In the genomic region with DNA sequence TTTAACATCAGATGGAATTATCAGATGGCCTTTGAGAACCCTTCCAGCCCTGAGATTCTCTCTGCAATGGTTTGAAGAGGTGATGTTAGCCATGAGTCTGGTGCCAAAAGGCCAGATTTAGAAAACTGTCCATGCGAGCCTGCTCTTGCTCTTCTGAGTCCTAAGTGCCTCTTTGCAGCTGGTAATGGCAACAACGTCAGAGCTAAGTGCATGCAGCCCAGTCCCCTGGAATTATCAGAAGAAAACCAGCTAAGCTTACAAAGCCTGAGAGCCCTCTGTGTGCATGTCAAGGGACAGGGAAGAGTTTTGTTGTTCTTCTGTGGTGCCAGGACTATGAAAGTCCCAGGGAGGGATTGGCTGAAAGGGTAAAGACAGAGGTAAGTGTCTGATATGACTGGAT, we compare ENCODE assay signal across 20 cellular contexts.
DNase-seq lines count a peak whose midpoint lies in the region; FAIRE-seq and TF ChIP-seq lines count a peak whose summit lies in the region.
"Had no signal": no experiment of that assay in that cellular context is flagged by ENCODE, and none has a peak within 500 bp of the region (broad histone marks: within the 10 kb centered on the region; RNA-seq: fewer than 3 reads in every experiment).

No MANE protein-coding gene starts in this region.

- H3K36me3 ChIP-seq in esophagus muscularis mucosa (no peaks in the 10 kb centered on the region), parathyroid adenoma (ENCODE audit: control insufficient read depth, insufficient read depth, low read length) (no peaks in the 10 kb centered on the region)
- H3K36me3 ChIP-seq: BLaER1, HAP-1 had no signal

- no peak overlapping the region for H3K9ac ChIP-seq in parathyroid adenoma
- H3K9ac ChIP-seq: BLaER1 had no signal

- H3K9me3 ChIP-seq in esophagus muscularis mucosa (no peaks in the 10 kb centered on the region), parathyroid adenoma (ENCODE audit: control insufficient read depth, low read length) (no peaks in the 10 kb centered on the region)
- H3K9me3 ChIP-seq: BLaER1, Caco-2, HAP-1 had no signal

- no peak for TF ChIP-seq EP300 in esophagus muscularis mucosa (IDR thresholded peaks at IDR 0.05)

- no peak for FAIRE-seq in RCC 7860 (lab: Jason Lieb, UNC)
- FAIRE-seq: GM12891, GM18507, H54 had no signal

- WGBS in esophagus muscularis mucosa: 78% methylated on average over 2 of the region's 2 CpGs

- H3K27ac ChIP-seq in esophagus muscularis mucosa (replicated peaks in 1 of 4) (no peak overlapping the region), parathyroid adenoma (no peak overlapping the region)
- H3K27ac ChIP-seq: BLaER1, C4-2B had no signal

- H3K27me3 ChIP-seq in esophagus muscularis mucosa (peaks cover 0 to 16% (median 0%) of the 10 kb centered on the region in 4 donors), parathyroid adenoma (ENCODE audit: control insufficient read depth, insufficient read depth, low read length) (no peaks in the 10 kb centered on the region)
- H3K27me3 ChIP-seq: BLaER1 had no signal

- DNase-seq in DMS79 (lab: John Stamatoyannopoulos, UW) (peak; percentile 84), DMS79 treated with DMSO at 0.1 percent for 48 hours (lab: John Stamatoyannopoulos, UW) (peak; percentile 74), esophagus muscularis mucosa (ENCODE audit: extremely low spot score) (peak; percentile 53), AG20443 (ENCODE audit: low spot score) (no peak), RCC 7860 (ENCODE audit: low spot score) (no peak)
- no peak for DNase-seq in stimulated activated CD8-positive, alpha-beta memory T cell treated with anti-CD3 and anti-CD28 coated beads, Interleukin-4, amount 100 ng/mL, for 48 hours
- DNase-seq: Caco-2; CD4-positive, CD25-positive, alpha-beta regulatory T cell; CD8-positive, alpha-beta T cell; DMS153; GF-D8; GOT3; HFFc6 had no signal

- H3K79me2 ChIP-seq in parathyroid adenoma: no peaks in the 10 kb centered on the region

- intact Hi-C loops in esophagus muscularis mucosa (cut with DNase I): no loop called here

- TF ChIP-seq POLR2A in esophagus muscularis mucosa (IDR thresholded peaks at IDR 0.05; ENCODE audit: low read depth): no peak

- H3K4me3 ChIP-seq in esophagus muscularis mucosa (no peak overlapping the region), parathyroid adenoma (ENCODE audit: low read depth, low read length) (no peak overlapping the region)
- H3K4me3 ChIP-seq: BLaER1, HAP-1 had no signal

- no peak for TF ChIP-seq CTCF in esophagus muscularis mucosa (IDR thresholded peaks at IDR 0.05)
- no peak for TF ChIP-seq CTCF in parathyroid adenoma (IDR thresholded peaks at IDR 0.05)

- H2AFZ ChIP-seq in parathyroid adenoma: peak overlapping the region; percentile 8

- no peak overlapping the region for H3K4me2 ChIP-seq in parathyroid adenoma (ENCODE audit: low read length)
- H3K4me2 ChIP-seq: BLaER1 had no signal

- H3K4me1 ChIP-seq in esophagus muscularis mucosa (no peaks in the 10 kb centered on the region), parathyroid adenoma (no peaks in the 10 kb centered on the region)
- H3K4me1 ChIP-seq: BLaER1, Caco-2, HAP-1 had no signal

Comparison
In these comparisons a context has a peak if more than half of its experiments do, and no peak if none do; other contexts are left out.
1. DNase-seq: peak in DMS79 (single experiment), DMS79 treated with DMSO at 0.1 percent for 48 hours (single experiment) and esophagus muscularis mucosa (single experiment); none in stimulated activated CD8-positive, alpha-beta memory T cell treated with anti-CD3 and anti-CD28 coated beads, Interleukin-4, amount 100 ng/mL, for 48 hours (single experiment), AG20443 (single experiment) and RCC 7860 (single experiment).